In genomic region chr7:94161476-94161875, GRCh38 we compare ENCODE assay signal across 24 cellular contexts.
DNase-seq lines count a peak whose midpoint lies in the region; ATAC-seq and TF ChIP-seq lines count a peak whose summit lies in the region.
"Had no signal": no experiment of that assay in that cellular context is flagged by ENCODE, and none has a peak within 500 bp of the region (broad histone marks: within the 10 kb centered on the region; RNA-seq: fewer than 3 reads in every experiment).

No MANE protein-coding gene starts in this region.

- no peak overlapping the region for H3K27ac Mint-ChIP-seq in T-helper 2 cell treated with Interferon-gamma antibody and Interleukin-4, amounts not matched to agents 5 μg/mL and 100 μg/mL, for 36 hours
- peak overlapping the region; percentile 89 for H3K27ac Mint-ChIP-seq in activated B cell treated with CpG ODN at 0.5 μM for 24 hours
- H3K27ac Mint-ChIP-seq: HFFc6 had no signal

- peaks cover 0 to 4% (median 0%) of the 10 kb centered on the region in 8 donors for H3K9me3 ChIP-seq in spleen
- H3K9me3 ChIP-seq: BE2C, MG63 had no signal

- no peak for TF ChIP-seq POLR2A in spleen (IDR thresholded peaks at IDR 0.05)

- H3K9ac ChIP-seq in KMS-11 = no peak overlapping the region

- H3K4me1 ChIP-seq in KMS-11 (ENCODE audit: low read depth, poor library complexity, severe bottlenecking) = peaks cover 11% of the 10 kb centered on the region
- H3K4me1 ChIP-seq in spleen = peaks cover 0 to 20% (median 10%) of the 10 kb centered on the region in 6 donors
- H3K4me1 ChIP-seq: BE2C had no signal

- WGBS in spleen, 5 donors = 71 to 84% (median 77%) methylated on average over 6 of the region's 6 CpGs

- H3K27me3 ChIP-seq in KMS-11 (ENCODE audit: insufficient read depth, low read depth) (no peaks in the 10 kb centered on the region), spleen (replicated peaks in 1 of 7) (no peaks in the 10 kb centered on the region)
- H3K27me3 ChIP-seq: BE2C, MG63 had no signal

- no peaks in the 10 kb centered on the region for H3K36me3 Mint-ChIP-seq in T-helper 2 cell treated with Interferon-gamma antibody and Interleukin-4, amounts not matched to agents 5 μg/mL and 100 μg/mL, for 36 hours (ENCODE audit: low read depth)
- H3K36me3 Mint-ChIP-seq in activated B cell treated with CpG ODN at 0.5 μM for 24 hours (ENCODE audit: low read depth) = peaks cover 4% of the 10 kb centered on the region
- H3K36me3 Mint-ChIP-seq: CD8-positive, alpha-beta T cell had no signal

- no peak for DNase-seq in T-helper 2 cell treated with Interferon-gamma antibody and Interleukin-4, amounts not matched to agents 5 μg/mL and 100 μg/mL, for 36 hours (ENCODE audit: low spot score)
- DNase-seq in T-helper 2 cell (no peak), activated B cell treated with CpG ODN at 0.5 μM for 24 hours (no peak), spleen (no peak), left ventricle myocardium superior (no peak)
- DNase-seq: BE2C; Calu3; CD8-positive, alpha-beta T cell; DMS53; H7; HFFc6; IMR-90; MG63; NCI-H1092; NCI-H1436 treated with DMSO at 0.1 percent for 48 hours; NCI-H2081; NCI-H446 treated with DMSO at 0.1 percent for 48 hours; NCI-H69; SHP77 had no signal

- CTCF ChIA-PET in activated B cell treated with CpG ODN at 0.5 μM for 24 hours (lab: Charles Lee) = interaction anchor here (1.2 kb wide), 1 partner anchor 74 kb away, joined by 6 read pairs; no protein-coding TSS in a partner anchor

- intact Hi-C loops in activated B cell treated with CpG ODN at 0.5 μM for 24 hours (cut with micrococcal nuclease) = loop anchor here (1.0 to 10.0 kb wide), 7 partner anchors 11 to 1634 kb away; partner anchors contain the start of genes PEX1, RBM48 and SGCE
- intact Hi-C loops in spleen (cut with DNase I; ENCODE audit: low total_unique reads) = no loop called here
- intact Hi-C loops in left ventricle myocardium superior (cut with micrococcal nuclease) = no loop called here

- no peaks in the 10 kb centered on the region for H3K79me2 ChIP-seq in KMS-11 (ENCODE audit: insufficient read depth, low read depth)

- ATAC-seq in activated B cell treated with CpG ODN at 0.5 μM for 24 hours (ENCODE audit: low read depth) (no peak), HG03342 (IDR thresholded peaks at IDR 0.05; ENCODE audit: unreplicated experiment) (no peak), left ventricle myocardium superior (no peak), GM18519 (IDR thresholded peaks at IDR 0.05; ENCODE audit: low FRiP score, unreplicated experiment) (no peak)
- ATAC-seq: CD8-positive, alpha-beta T cell had no signal

- peak overlapping the region; percentile 56; the same call in 1 of the 2 replicates for H2AFZ ChIP-seq in KMS-11 (ENCODE audit: low read depth)

- H3K4me1 Mint-ChIP-seq in T-helper 2 cell treated with Interferon-gamma antibody and Interleukin-4, amounts not matched to agents 5 μg/mL and 100 μg/mL, for 36 hours (ENCODE audit: low read depth) = peaks cover 8% of the 10 kb centered on the region
- H3K4me1 Mint-ChIP-seq in activated B cell treated with CpG ODN at 0.5 μM for 24 hours = peaks cover 41% of the 10 kb centered on the region

- H3K9me3 Mint-ChIP-seq in T-helper 2 cell treated with Interferon-gamma antibody and Interleukin-4, amounts not matched to agents 5 μg/mL and 100 μg/mL, for 36 hours = no peaks in the 10 kb centered on the region
- peaks cover 10% of the 10 kb centered on the region for H3K9me3 Mint-ChIP-seq in activated B cell treated with CpG ODN at 0.5 μM for 24 hours

- POLR2A ChIA-PET in activated B cell treated with CpG ODN at 0.5 μM for 24 hours (lab: Charles Lee) = interaction anchor here (0.7 to 1.9 kb wide), 2 partner anchors 9 to 108 kb away, joined by 4 to 7 read pairs; no protein-coding TSS in a partner anchor

- H3K4me3 Mint-ChIP-seq in T-helper 2 cell treated with Interferon-gamma antibody and Interleukin-4, amounts not matched to agents 5 μg/mL and 100 μg/mL, for 36 hours = peak overlapping the region; percentile 27
- peak overlapping the region; percentile 78 for H3K4me3 Mint-ChIP-seq in activated B cell treated with CpG ODN at 0.5 μM for 24 hours
- H3K4me3 Mint-ChIP-seq: HFFc6 had no signal

- no peak for TF ChIP-seq CTCF in KMS-11 (conservative IDR thresholded peaks at IDR 0.05; ENCODE audit: low read depth, low read length)
- TF ChIP-seq CTCF in activated B cell treated with CpG ODN at 0.5 μM for 24 hours (IDR thresholded peaks at IDR 0.05) = no peak
- TF ChIP-seq CTCF in spleen (IDR thresholded peaks at IDR 0.05 in 8 of 11, conservative IDR thresholded peaks at IDR 0.05 in 3 of 11) = no peak

- H3K4me2 ChIP-seq in KMS-11 = peak overlapping the region; percentile 35; the same call in 1 of the 2 replicates

- H3K27ac ChIP-seq in KMS-11 (no peak overlapping the region), spleen (peak overlapping the region; percentile 33 to 79 (median 74))
- H3K27ac ChIP-seq: 22Rv1, SK-N-MC had no signal

- H4K20me1 ChIP-seq in KMS-11 (ENCODE audit: insufficient read depth) = no peaks in the 10 kb centered on the region

- no peaks in the 10 kb centered on the region for H3K27me3 Mint-ChIP-seq in T-helper 2 cell treated with Interferon-gamma antibody and Interleukin-4, amounts not matched to agents 5 μg/mL and 100 μg/mL, for 36 hours (ENCODE audit: low read depth)
- no peaks in the 10 kb centered on the region for H3K27me3 Mint-ChIP-seq in activated B cell treated with CpG ODN at 0.5 μM for 24 hours

- H3K4me3 ChIP-seq in KMS-11 (IDR thresholded peaks at IDR 0.05; ENCODE audit: insufficient read depth, low read depth, low read length) (no peak overlapping the region), spleen (peak overlapping the region in 2 of 8 donors; percentile 1 to 42)
- H3K4me3 ChIP-seq: MG63, SK-N-MC had no signal

- H3K36me3 ChIP-seq in KMS-11 (ENCODE audit: insufficient read depth) (no peaks in the 10 kb centered on the region), spleen (no peaks in the 10 kb centered on the region)
- H3K36me3 ChIP-seq: BE2C, MG63 had no signal
